In genomic region chr1:167416506-167416905, GRCh38 we compare ENCODE assay signal across 26 cellular contexts.
DNase-seq lines count a peak whose midpoint lies in the region; ATAC-seq, FAIRE-seq and TF ChIP-seq lines count a peak whose summit lies in the region.
"Had no signal": no experiment of that assay in that cellular context is flagged by ENCODE, and none has a peak within 500 bp of the region (broad histone marks: within the 10 kb centered on the region; RNA-seq: fewer than 3 reads in every experiment).

No MANE protein-coding gene starts in this region.

- H3K4me1 ChIP-seq in HepG2 (ENCODE audit: insufficient read depth, low read length) = no peaks in the 10 kb centered on the region
- no peaks in the 10 kb centered on the region for H3K4me1 ChIP-seq in right lobe of liver
- H3K4me1 ChIP-seq in K562 (replicated peaks in 1 of 2; ENCODE audit: control insufficient read depth in 2 of 2, insufficient read depth in 2 of 2, low read length in 2 of 2) = peaks cover 6 to 7% of the 10 kb centered on the region in 2 experiments; a peak in 3 of 5 replicates
- peaks cover 0 to 6% of the 10 kb centered on the region in 2 donors for H3K4me1 ChIP-seq in lung (ENCODE audit: control insufficient read depth in 2 of 2, insufficient read depth in 2 of 2, low read length in 2 of 2)
- no peaks in the 10 kb centered on the region for H3K4me1 ChIP-seq in upper lobe of right lung
- H3K4me1 ChIP-seq: BE2C had no signal

- TF ChIP-seq RAD21 in HepG2 (CRISPR knock-in tag; IDR thresholded peaks at IDR 0.05) = no peak
- TF ChIP-seq RAD21 in K562 (CRISPR knock-in tag; conservative IDR thresholded peaks at IDR 0.05 in 1 of 2, IDR thresholded peaks at IDR 0.05 in 1 of 2) = no peak

- H3K9me1 ChIP-seq in K562 (ENCODE audit: control insufficient read depth, insufficient read depth, low read length) = no peaks in the 10 kb centered on the region

- FAIRE-seq in HepG2 (lab: Jason Lieb, UNC) (peak; percentile 21), K562 (lab: Jason Lieb, UNC) (no peak)
- FAIRE-seq: A204.1, GM12891, GM19239 had no signal

- CTCF ChIA-PET in HepG2 (lab: Yijun Ruan, JAX; ENCODE audit: low intra/inter-chr PET ratio, low total read pairs) = no interaction called here
- CTCF ChIA-PET in K562 (lab: Yijun Ruan, JAX; ENCODE audit: low intra/inter-chr PET ratio) = interaction anchor here (0.9 kb wide), 1 partner anchor 26 kb away, joined by 3 read pairs; no protein-coding TSS in a partner anchor

- ATAC-seq in HepG2 (no peak), right lobe of liver (no peak), K562 (peak; percentile 39; the same call in 2 of the 3 replicates), lung (ENCODE audit: insufficient read depth, low FRiP score) (peak; percentile 85), upper lobe of right lung (peak; percentile 98), GM21825 (IDR thresholded peaks at IDR 0.05; ENCODE audit: unreplicated experiment) (no peak)
- ATAC-seq: CD8-positive, alpha-beta T cell; HCT116 had no signal

- 100% methylated on average over 1 of the region's 1 CpG for WGBS in HepG2 (ENCODE audit: low lambda C conversion rate)
- 83% methylated on average over 1 of the region's 1 CpG for whole genome bisulfite sequencing in right lobe of liver (ENCODE audit: insufficient coverage, low coverage, low lambda C conversion rate, missing lambda C conversion rate)
- 86% methylated on average over 1 of the region's 1 CpG for WGBS in K562 (ENCODE audit: insufficient coverage, low coverage, missing lambda C conversion rate)
- 59 to 87% methylated on average over 1 of the region's 1 CpG for WGBS in lung, 2 donors

- TF ChIP-seq CTCF in HepG2 (CRISPR knock-in tag; IDR thresholded peaks at IDR 0.05) = no peak
- TF ChIP-seq CTCF in right lobe of liver (IDR thresholded peaks at IDR 0.05) = no peak
- TF ChIP-seq CTCF in K562 (IDR thresholded peaks at IDR 0.05 in 2 of 3, conservative IDR thresholded peaks at IDR 0.05 in 1 of 3; ENCODE audit: insufficient read depth in 2 of 3, low read depth in 1 of 3, low read length in 3 of 3) = no peak
- no peak for TF ChIP-seq CTCF in lung (IDR thresholded peaks at IDR 0.05; ENCODE audit: control extremely low read depth, extremely low read depth)
- TF ChIP-seq CTCF in upper lobe of right lung (IDR thresholded peaks at IDR 0.05) = no peak

- H3K27me3 ChIP-seq in HepG2 (ENCODE audit: control insufficient read depth in 1 of 2, insufficient read depth in 2 of 2, low read length in 2 of 2) = no peaks in the 10 kb centered on the region
- H3K27me3 ChIP-seq in right lobe of liver = no peaks in the 10 kb centered on the region
- no peaks in the 10 kb centered on the region for H3K27me3 ChIP-seq in K562 (ENCODE audit: control insufficient read depth in 2 of 2, insufficient read depth in 2 of 2, low read length in 2 of 2)
- no peaks in the 10 kb centered on the region for H3K27me3 ChIP-seq in lung (ENCODE audit: control insufficient read depth, insufficient read depth)
- H3K27me3 ChIP-seq in upper lobe of right lung = no peaks in the 10 kb centered on the region
- H3K27me3 ChIP-seq: BE2C had no signal

- TF ChIP-seq POLR2A in HepG2 (IDR thresholded peaks at IDR 0.05; ENCODE audit: insufficient read depth in 1 of 2, low read depth in 2 of 2, low read length in 2 of 2) (no peak), right lobe of liver (IDR thresholded peaks at IDR 0.05) (no peak), K562 (conservative IDR thresholded peaks at IDR 0.05) (no peak), erythroblast (IDR thresholded peaks at IDR 0.05; ENCODE audit: low read length) (no peak)

- H3K27ac ChIP-seq in HepG2 (ENCODE audit: extremely low read length, insufficient read depth, low read length) = no peak overlapping the region
- H3K27ac ChIP-seq in right lobe of liver = no peak overlapping the region
- H3K27ac ChIP-seq in K562 (ENCODE audit: extremely low read depth, low read depth, low read length) = no peak overlapping the region
- no peak overlapping the region for H3K27ac ChIP-seq in lung (ENCODE audit: low read depth in 1 of 2, low read length in 1 of 2)
- no peak overlapping the region for H3K27ac ChIP-seq in upper lobe of right lung
- H3K27ac ChIP-seq: GM23248 had no signal

- intact Hi-C loops in HepG2 (cut with micrococcal nuclease; ENCODE audit: unreplicated experiment) = no loop called here
- intact Hi-C loops in right lobe of liver (cut with DNase I) = no loop called here
- intact Hi-C loops in K562 (cut with micrococcal nuclease) = no loop called here
- intact Hi-C loops in upper lobe of right lung (cut with DNase I) = no loop called here

- H2AFZ ChIP-seq in HepG2 (ENCODE audit: low read length) (no peak overlapping the region), K562 (ENCODE audit: low read depth, low read length) (no peak overlapping the region)
- H2AFZ ChIP-seq: GM23248 had no signal

- H3K4me3 ChIP-seq in HepG2 (replicated peaks in 1 of 3; ENCODE audit: insufficient read depth in 1 of 3, low read depth in 2 of 3, low read length in 3 of 3) (no peak overlapping the region), right lobe of liver (no peak overlapping the region), K562 (no peak overlapping the region), lung (no peak overlapping the region), upper lobe of right lung (no peak overlapping the region)
- H3K4me3 ChIP-seq: GM23248 had no signal

- BruUV-seq in HepG2 (replicated peaks; lab: Mats Ljungman, UMichigan) (no TSS peak), K562 (replicated peaks; lab: Mats Ljungman, UMichigan) (no TSS peak)

- H3K36me3 ChIP-seq in HepG2 (replicated peaks in 1 of 2; ENCODE audit: control insufficient read depth in 1 of 2, insufficient read depth in 2 of 2, low read length in 2 of 2) (peaks cover 4 to 23% of the 10 kb centered on the region in 2 experiments), right lobe of liver (peaks cover 0 to 12% (median 0%) of the 10 kb centered on the region in 4 donors), K562 (ENCODE audit: control insufficient read depth, insufficient read depth, low read length) (peaks cover 18% of the 10 kb centered on the region), lung (ENCODE audit: control insufficient read depth in 2 of 2, insufficient read depth in 2 of 2, low read length in 2 of 2) (peaks cover 12 to 14% of the 10 kb centered on the region in 2 donors), upper lobe of right lung (peaks cover 30% of the 10 kb centered on the region)

- DNase-seq in HepG2 (ENCODE audit: low spot score) (no peak), right lobe of liver (no peak), K562 (ENCODE audit: extremely low read depth in 1 of 4, low spot score in 3 of 4) (no peak), lung (ENCODE audit: low spot score) (peak; percentile 71), upper lobe of right lung (peak; percentile 79), NAMALWA (ENCODE audit: low spot score) (no peak), erythroblast (lab: John Stamatoyannopoulos, UW) (no peak)
- DNase-seq: BE2C; Calu3; CD8-positive, alpha-beta T cell; DMS53; EL; GM23248; KG1; NCI-H1048; NCI-H1436; NCI-H2029 treated with DMSO at 0.1 percent for 48 hours; NCI-H446 treated with DMSO at 0.1 percent for 48 hours; NCI-H748 treated with DMSO at 0.1 percent for 48 hours; NK-92 treated with Interleukin-12 subunit alpha and Interleukin-12 subunit beta, amount 100 ng/mL, for 24 hours; Right ventricle myocardium superior had no signal

- POLR2A ChIA-PET in HepG2 (lab: Yijun Ruan, JAX) (no interaction called here), K562 (lab: Yijun Ruan, JAX) (no interaction called here)

- in situ Hi-C loops in HepG2 (cut with HindIII; ENCODE audit: extremely low pct_ligation_motif_present, low pct_unique_long_range_greater_than_20kb) (loop anchor here (10.0 kb wide), 1 partner anchor 118 kb away; no protein-coding TSS in a partner anchor), K562 (cut with MboI) (no loop called here)

- no peak overlapping the region for H3K9ac ChIP-seq in HepG2 (ENCODE audit: insufficient read depth, low read depth, low read length)
- no peak overlapping the region for H3K9ac ChIP-seq in K562 (ENCODE audit: insufficient read depth in 1 of 2, low read depth in 2 of 2, low read length in 2 of 2)
- H3K9ac ChIP-seq: GM23248 had no signal

- H4K20me1 ChIP-seq in HepG2 (ENCODE audit: insufficient read depth, low read length) (no peaks in the 10 kb centered on the region), K562 (replicated peaks; ENCODE audit: control insufficient read depth, insufficient read depth, low read length) (no peaks in the 10 kb centered on the region)

- TF ChIP-seq EP300 in HepG2 (IDR thresholded peaks at IDR 0.05; ENCODE audit: low read depth in 2 of 2, low read length in 2 of 2) = no peak
- no peak for TF ChIP-seq EP300 in HepG2 (CRISPR knock-in tag; IDR thresholded peaks at IDR 0.05; ENCODE audit: borderline replicate concordance)
- no peak for TF ChIP-seq EP300 in K562 (IDR thresholded peaks at IDR 0.05; ENCODE audit: low read length)

- H3K9me3 ChIP-seq in HepG2 (ENCODE audit: low read length) (no peaks in the 10 kb centered on the region), right lobe of liver (no peaks in the 10 kb centered on the region), K562 (replicated peaks; ENCODE audit: control insufficient read depth, insufficient read depth, low read depth, low read length) (no peaks in the 10 kb centered on the region), lung (ENCODE audit: control insufficient read depth in 2 of 2, insufficient read depth in 1 of 2, low read length in 1 of 2) (no peaks in the 10 kb centered on the region), upper lobe of right lung (no peaks in the 10 kb centered on the region)
- H3K9me3 ChIP-seq: BE2C had no signal

- H3K79me2 ChIP-seq in HepG2 (ENCODE audit: insufficient read depth, low read length) (no peaks in the 10 kb centered on the region), K562 (ENCODE audit: control insufficient read depth, insufficient read depth, low read length) (no peaks in the 10 kb centered on the region)

- H3K4me2 ChIP-seq in HepG2 (ENCODE audit: low read depth, low read length) (no peak overlapping the region), K562 (ENCODE audit: insufficient read depth, low read length) (no peak overlapping the region)

TF ChIP-seq in HepG2, 621 proteins besides CTCF, POLR2A, EP300 and RAD21 (continues in another document):
- no peak for TF ChIP-seq POLR2AphosphoS5 (IDR thresholded peaks at IDR 0.05; ENCODE audit: low read depth, low read length)
- TF ChIP-seq EED (CRISPR knock-in tag; IDR thresholded peaks at IDR 0.05) = no peak
- TF ChIP-seq PRPF4 (IDR thresholded peaks at IDR 0.05; ENCODE audit: low read depth, low read length, poor library complexity, severe bottlenecking) = no peak

TF ChIP-seq in K562, 482 proteins besides CTCF, POLR2A, EP300 and RAD21:
- TF ChIP-seq GABPB2 (CRISPR knock-in tag; conservative IDR thresholded peaks at IDR 0.05) (no peak), E2F4 (CRISPR knock-in tag; IDR thresholded peaks at IDR 0.05; ENCODE audit: low read depth) (0 out of 2 replicates have a peak, but pooled peaks have one; percentile 21)

Comparison
In these comparisons a context has a peak if more than half of its experiments do, and no peak if none do; other contexts are left out.
1. ATAC-seq: peak in K562 (single experiment), lung (single experiment) and upper lobe of right lung (single experiment); none in HepG2 (single experiment), right lobe of liver (0 of 4) and GM21825 (single experiment).
2. DNase-seq: peak in lung (single experiment) and upper lobe of right lung (single experiment); none in HepG2 (single experiment), right lobe of liver (0 of 3), K562 (0 of 4), NAMALWA (single experiment) and erythroblast (0 of 2).